ENCODE assay signal across 13 cellular contexts in genomic region chr6:33017694-33018353, GRCh38. TPM values are rescaled to one million over a fixed set of nuclear protein-coding genes. Genes with fewer than 3 reads are reported as not detected.
DNase-seq lines count a peak whose midpoint lies in the region; ATAC-seq and TF ChIP-seq lines count a peak whose summit lies in the region.
"Had no signal": no experiment of that assay in that cellular context is flagged by ENCODE, and none has a peak within 500 bp of the region (broad histone marks: within the 10 kb centered on the region; RNA-seq: fewer than 3 reads in every experiment).

No MANE protein-coding gene starts in this region.

- H3K23me2 ChIP-seq in H9 (ENCODE audit: insufficient read length, low read depth, low read length, poor library complexity, severe bottlenecking), result no peaks in the 10 kb centered on the region

- no peak for ATAC-seq in activated CD8-positive, alpha-beta T cell treated with anti-CD3 and anti-CD28 coated beads for 36 hours
- ATAC-seq in activated CD8-positive, alpha-beta T cell treated with anti-CD3 and anti-CD28 coated beads, Interleukin-2, amount 10 ng/mL, durations not matched to agents 7 days and 5 days, result no peak
- no peak for ATAC-seq in GM19452 (IDR thresholded peaks at IDR 0.05; ENCODE audit: unreplicated experiment)
- ATAC-seq: stimulated activated naive CD8-positive, alpha-beta T cell treated with anti-CD3 and anti-CD28 coated beads, Interleukin-15, Interleukin-2, amounts not matched to agents 100 U/mL and 50 U/mL, for 24 hours had no signal

- H3K18ac ChIP-seq in H9 (ENCODE audit: insufficient read length, low read depth, low read length), result no peak overlapping the region

- H3K9ac ChIP-seq in H9 (ENCODE audit: extremely low read depth, insufficient read length, low read length), result no peak overlapping the region
- H3K9ac ChIP-seq: neural progenitor cell had no signal

- no peak for TF ChIP-seq CTCF in activated CD8-positive, alpha-beta T cell treated with anti-CD3 and anti-CD28 coated beads for 36 hours (IDR thresholded peaks at IDR 0.05)
- TF ChIP-seq CTCF in NB4 (IDR thresholded peaks at IDR 0.05; ENCODE audit: low read depth, low read length) (no peak), H9 (conservative IDR thresholded peaks at IDR 0.05) (no peak)

- no peaks in the 10 kb centered on the region; the same call in 1 of the 2 replicates for H3K4me1 ChIP-seq in H9 (ENCODE audit: insufficient read depth, low read length)
- H3K4me1 ChIP-seq: neural progenitor cell had no signal

- no peak overlapping the region for H3K14ac ChIP-seq in H9 (ENCODE audit: insufficient read depth, low read length)

- H3K4me3 ChIP-seq in NB4 (ENCODE audit: low read depth, low read length), result no peak overlapping the region
- H3K4me3 ChIP-seq: cardiac muscle cell, neural progenitor cell had no signal

- H3K79me1 ChIP-seq in H9 (ENCODE audit: insufficient read depth, low read depth, low read length, poor library complexity, severe bottlenecking), result no peaks in the 10 kb centered on the region

- H4K91ac ChIP-seq in H9 (ENCODE audit: insufficient read length, low read depth, low read length), result no peak overlapping the region

- CTCF ChIA-PET in activated CD8-positive, alpha-beta T cell treated with anti-CD3 and anti-CD28 coated beads for 36 hours (lab: Charles Lee), result interaction anchor here (0.6 to 4.1 kb wide), 15 partner anchors 8 to 231 kb away, joined by 3 to 35 read pairs (median 5); partner anchors contain the start of genes HLA-DMA, HLA-DPA1 and HLA-DPB1
- CTCF ChIA-PET in activated CD8-positive, alpha-beta T cell treated with anti-CD3 and anti-CD28 coated beads, Interleukin-2, amount 10 ng/mL, durations not matched to agents 7 days and 5 days (lab: Charles Lee), result interaction anchor here (0.6 to 7.5 kb wide), 13 partner anchors 9 to 231 kb away, joined by 3 to 37 read pairs (median 6); no protein-coding TSS in a partner anchor

- H3T11ph ChIP-seq in H9 (ENCODE audit: low read length), result no peak overlapping the region

- no peaks in the 10 kb centered on the region; the same call in 1 of the 2 replicates for H3K79me2 ChIP-seq in H9 (ENCODE audit: insufficient read depth, low read length)

- no peak overlapping the region for H4K5ac ChIP-seq in H9 (ENCODE audit: insufficient read length, low read depth, low read length)

- no peak overlapping the region for H3K4ac ChIP-seq in H9 (ENCODE audit: low read depth, low read length)

- H3K27me3 ChIP-seq in layer of hippocampus (ENCODE audit: control insufficient read depth, insufficient read depth, low read length) (no peaks in the 10 kb centered on the region), H9 (ENCODE audit: insufficient read depth, low read length) (no peaks in the 10 kb centered on the region)
- H3K27me3 ChIP-seq: cardiac muscle cell, neural progenitor cell had no signal

- H3K27ac ChIP-seq in layer of hippocampus (ENCODE audit: low read depth, low read length), result peak overlapping the region; percentile 2
- peak overlapping the region; percentile 5 for H3K27ac ChIP-seq in substantia nigra (ENCODE audit: low read depth, low read length, poor library complexity, severe bottlenecking)
- H3K27ac ChIP-seq in H9 (ENCODE audit: insufficient read length, low read depth, low read length), result no peak overlapping the region
- H3K27ac ChIP-seq: cardiac muscle cell, neural progenitor cell had no signal

- H2AFZ ChIP-seq in H9 (ENCODE audit: low read length), result no peak overlapping the region
- H2AFZ ChIP-seq: neural progenitor cell had no signal

- no peak for TF ChIP-seq POLR2A in NB4 (IDR thresholded peaks at IDR 0.05; ENCODE audit: extremely low read depth, insufficient read length)

- no peak overlapping the region for H2AK5ac ChIP-seq in H9 (ENCODE audit: insufficient read length, low read length)

- H2BK120ac ChIP-seq in H9 (ENCODE audit: low read depth, low read length, poor library complexity, severe bottlenecking), result no peak overlapping the region

- no peaks in the 10 kb centered on the region for H3K9me3 ChIP-seq in H9 (ENCODE audit: control insufficient read depth, low read depth, low read length)

- no peaks in the 10 kb centered on the region for H3K36me3 Mint-ChIP-seq in activated CD8-positive, alpha-beta T cell treated with anti-CD3 and anti-CD28 coated beads for 36 hours (ENCODE audit: low read depth)
- H3K36me3 Mint-ChIP-seq in activated CD8-positive, alpha-beta T cell treated with anti-CD3 and anti-CD28 coated beads, Interleukin-2, amount 10 ng/mL, durations not matched to agents 7 days and 5 days (ENCODE audit: low read depth), result no peaks in the 10 kb centered on the region
- no peaks in the 10 kb centered on the region for H3K36me3 Mint-ChIP-seq in H9 (ENCODE audit: insufficient read depth in 1 of 3, low read depth in 3 of 3)
- H3K36me3 Mint-ChIP-seq: neural progenitor cell had no signal

- no peaks in the 10 kb centered on the region for H3K9me3 Mint-ChIP-seq in activated CD8-positive, alpha-beta T cell treated with anti-CD3 and anti-CD28 coated beads for 36 hours
- H3K9me3 Mint-ChIP-seq in activated CD8-positive, alpha-beta T cell treated with anti-CD3 and anti-CD28 coated beads, Interleukin-2, amount 10 ng/mL, durations not matched to agents 7 days and 5 days (ENCODE audit: insufficient read depth), result no peaks in the 10 kb centered on the region
- H3K9me3 Mint-ChIP-seq in H9, result no peaks in the 10 kb centered on the region; a peak in 1 of 5 replicates
- H3K9me3 Mint-ChIP-seq: neural progenitor cell had no signal

- no peak overlapping the region for H2BK12ac ChIP-seq in H9 (ENCODE audit: insufficient read length, low read depth, low read length)

- no CpG with 5 or more reads among the region's 3 CpGs for WGBS in H9 (ENCODE audit: extremely low coverage, insufficient read length, low lambda C conversion rate)

- H3K4me1 Mint-ChIP-seq in activated CD8-positive, alpha-beta T cell treated with anti-CD3 and anti-CD28 coated beads for 36 hours (ENCODE audit: low read depth), result peaks cover 21% of the 10 kb centered on the region
- H3K4me1 Mint-ChIP-seq in activated CD8-positive, alpha-beta T cell treated with anti-CD3 and anti-CD28 coated beads, Interleukin-2, amount 10 ng/mL, durations not matched to agents 7 days and 5 days (ENCODE audit: low read depth), result peaks cover 33% of the 10 kb centered on the region
- H3K4me1 Mint-ChIP-seq in H9, result peaks cover 6 to 8% of the 10 kb centered on the region in 2 experiments

- H3K27me3 Mint-ChIP-seq in activated CD8-positive, alpha-beta T cell treated with anti-CD3 and anti-CD28 coated beads for 36 hours, result no peaks in the 10 kb centered on the region
- H3K27me3 Mint-ChIP-seq in activated CD8-positive, alpha-beta T cell treated with anti-CD3 and anti-CD28 coated beads, Interleukin-2, amount 10 ng/mL, durations not matched to agents 7 days and 5 days (ENCODE audit: low read depth), result peaks cover 4% of the 10 kb centered on the region
- peaks cover 2% of the 10 kb centered on the region; the same call in 1 of the 2 replicates for H3K27me3 Mint-ChIP-seq in H9 (ENCODE audit: low read depth)

- intact Hi-C loops in activated CD8-positive, alpha-beta T cell treated with anti-CD3 and anti-CD28 coated beads for 36 hours (cut with micrococcal nuclease), result loop anchor here (5.0 kb wide), 1 partner anchor 59 kb away; the partner anchor contains the start of gene HLA-DPB1

- POLR2A ChIA-PET in activated CD8-positive, alpha-beta T cell treated with anti-CD3 and anti-CD28 coated beads for 36 hours (lab: Charles Lee), result interaction anchor here (0.9 to 1.1 kb wide), 3 partner anchors 46 to 74 kb away, joined by 3 to 5 read pairs (median 4); no protein-coding TSS in a partner anchor
- POLR2A ChIA-PET in activated CD8-positive, alpha-beta T cell treated with anti-CD3 and anti-CD28 coated beads, Interleukin-2, amount 10 ng/mL, durations not matched to agents 7 days and 5 days (lab: Charles Lee), result interaction anchor here (0.7 to 2.6 kb wide), 2 partner anchors 45 to 130 kb away, joined by 3 to 21 read pairs; no protein-coding TSS in a partner anchor

- peak overlapping the region; percentile 63 for H3K27ac Mint-ChIP-seq in activated CD8-positive, alpha-beta T cell treated with anti-CD3 and anti-CD28 coated beads for 36 hours
- H3K27ac Mint-ChIP-seq in activated CD8-positive, alpha-beta T cell treated with anti-CD3 and anti-CD28 coated beads, Interleukin-2, amount 10 ng/mL, durations not matched to agents 7 days and 5 days, result no peak overlapping the region
- no peak overlapping the region for H3K27ac Mint-ChIP-seq in H9
- H3K27ac Mint-ChIP-seq: neural progenitor cell had no signal

- no peak overlapping the region for H4K8ac ChIP-seq in H9 (replicated peaks; ENCODE audit: insufficient read length, low read depth, low read length)

- no peak for DNase-seq in activated CD8-positive, alpha-beta T cell treated with anti-CD3 and anti-CD28 coated beads for 36 hours
- DNase-seq in activated CD8-positive, alpha-beta T cell treated with anti-CD3 and anti-CD28 coated beads, Interleukin-2, amount 10 ng/mL, durations not matched to agents 7 days and 5 days, result no peak
- DNase-seq in NB4 (ENCODE audit: low read depth), result peak; percentile 54
- DNase-seq in substantia nigra (lab: John Stamatoyannopoulos, UW), result no peak
- DNase-seq in putamen (ENCODE audit: low spot score), result no peak
- DNase-seq in H9, result no peak
- DNase-seq: NCI-H2029; stimulated activated naive CD8-positive, alpha-beta T cell treated with anti-CD3 and anti-CD28 coated beads, Interleukin-15, Interleukin-2, amounts not matched to agents 100 U/mL and 50 U/mL, for 24 hours had no signal

- no peak overlapping the region for H3K4me2 ChIP-seq in H9 (ENCODE audit: insufficient read depth, insufficient read length, low read length)
- H3K4me2 ChIP-seq: neural progenitor cell had no signal

- no peak overlapping the region for H2BK5ac ChIP-seq in H9 (ENCODE audit: insufficient read length, low read length)

- H2BK20ac ChIP-seq in H9 (ENCODE audit: low read depth, low read length, poor library complexity, severe bottlenecking), result no peak overlapping the region

- H3K4me3 Mint-ChIP-seq in activated CD8-positive, alpha-beta T cell treated with anti-CD3 and anti-CD28 coated beads for 36 hours, result no peak overlapping the region
- H3K4me3 Mint-ChIP-seq in activated CD8-positive, alpha-beta T cell treated with anti-CD3 and anti-CD28 coated beads, Interleukin-2, amount 10 ng/mL, durations not matched to agents 7 days and 5 days, result no peak overlapping the region
- no peak overlapping the region for H3K4me3 Mint-ChIP-seq in H9
- H3K4me3 Mint-ChIP-seq: neural progenitor cell had no signal

- H3K56ac ChIP-seq in H9 (ENCODE audit: insufficient read length, low read depth, low read length), result no peak overlapping the region

- no peaks in the 10 kb centered on the region for H4K20me1 ChIP-seq in H9 (ENCODE audit: control insufficient read depth, insufficient read depth, insufficient read length)

- H3K23ac ChIP-seq in H9 (ENCODE audit: insufficient read length, low read depth, low read length), result no peak overlapping the region

- H2BK15ac ChIP-seq in H9 (ENCODE audit: low read depth, low read length), result no peak overlapping the region

RNA-seq across cellular contexts. Expression of gene HLA-DOA, which starts 8.4 kb away (rescaled TPM):
- total RNA-seq in activated CD8-positive, alpha-beta T cell treated with anti-CD3 and anti-CD28 coated beads for 36 hours, result 1 to 10 TPM; 6.4 to 8.1 TPM
- total RNA-seq in activated CD8-positive, alpha-beta T cell treated with anti-CD3 and anti-CD28 coated beads, Interleukin-2, amount 10 ng/mL, durations not matched to agents 7 days and 5 days, result 1 to 10 TPM; 3.3 to 4.2 TPM
- 15.3 and 15.6 TPM in 2 replicates for total RNA-seq in H9 (2021)
- total RNA-seq: fibroblast of lung had no signal

RNA-seq across cellular contexts. Expression of gene BRD2, which starts 49.4 kb away (rescaled TPM):
- total RNA-seq in activated CD8-positive, alpha-beta T cell treated with anti-CD3 and anti-CD28 coated beads for 36 hours, result 100 to 1,000 TPM; 219 to 235 TPM
- total RNA-seq in activated CD8-positive, alpha-beta T cell treated with anti-CD3 and anti-CD28 coated beads, Interleukin-2, amount 10 ng/mL, durations not matched to agents 7 days and 5 days, result 100 to 1,000 TPM; 299 to 313 TPM
- 244 and 252 TPM in 2 replicates for total RNA-seq in H9 (2021)

RNA-seq across cellular contexts. Expression of gene HLA-DPA1, which starts 55.6 kb away (rescaled TPM):
- total RNA-seq in activated CD8-positive, alpha-beta T cell treated with anti-CD3 and anti-CD28 coated beads for 36 hours, result 10 to 100 TPM; 27.6 to 27.9 TPM
- 10 to 100 TPM; 39.1 to 40.0 TPM for total RNA-seq in activated CD8-positive, alpha-beta T cell treated with anti-CD3 and anti-CD28 coated beads, Interleukin-2, amount 10 ng/mL, durations not matched to agents 7 days and 5 days
- total RNA-seq in H9 (2021), result 2.6 and 4.0 TPM in 2 replicates

RNA-seq across cellular contexts. Expression of gene HLA-DPB1, which starts 58.0 kb away (rescaled TPM):
- total RNA-seq in activated CD8-positive, alpha-beta T cell treated with anti-CD3 and anti-CD28 coated beads for 36 hours, result 10 to 100 TPM; 12.3 to 14.8 TPM
- total RNA-seq in activated CD8-positive, alpha-beta T cell treated with anti-CD3 and anti-CD28 coated beads, Interleukin-2, amount 10 ng/mL, durations not matched to agents 7 days and 5 days, result 10 to 100 TPM; 21.0 to 22.8 TPM
- 23.4 and 23.6 TPM in 2 replicates for total RNA-seq in H9 (2021)
